In genomic region chr1:53944469-53945182, GRCh38 we compare ENCODE assay signal across 8 cellular contexts. TPM values are rescaled to one million over a fixed set of nuclear protein-coding genes. Genes with fewer than 3 reads are reported as not detected.
DNase-seq lines count a peak whose midpoint lies in the region; ATAC-seq, FAIRE-seq and TF ChIP-seq lines count a peak whose summit lies in the region.

No MANE protein-coding gene starts in this region.

- POLR2A ChIA-PET in A549 (lab: Yijun Ruan, JAX) = interaction anchor here (1.0 to 1.2 kb wide), 2 partner anchors 8 to 10 kb away, joined by 3 to 6 read pairs; no protein-coding TSS in a partner anchor

- H3K4me1 ChIP-seq in A549 = peaks cover 9% of the 10 kb centered on the region; the same call in 2 of the 3 replicates
- peaks cover 24% of the 10 kb centered on the region for H3K4me1 ChIP-seq in stomach smooth muscle (ENCODE audit: control insufficient read depth, insufficient read depth, low read length)

- no peak for TF ChIP-seq EP300 in A549 (IDR thresholded peaks at IDR 0.05)

- no peaks in the 10 kb centered on the region for H3K36me3 ChIP-seq in stomach smooth muscle (ENCODE audit: control insufficient read depth in 2 of 2, insufficient read depth in 2 of 2, low read length in 2 of 2)

- H3K36me3 Mint-ChIP-seq in activated naive CD4-positive, alpha-beta T cell treated with anti-CD3 and anti-CD28 coated beads, Interleukin-2, amount 50 U/mL, for 72 hours = peaks cover 12 to 34% of the 10 kb centered on the region in 2 donors

- CTCF ChIA-PET in A549 (lab: Yijun Ruan, JAX) = interaction anchor here (1.4 to 3.0 kb wide), 4 partner anchors 13 to 84 kb away, joined by 3 to 9 read pairs (median 4); no protein-coding TSS in a partner anchor

- peak overlapping the region; percentile 93 to 96 for H3K27ac ChIP-seq in A549
- peak overlapping the region; percentile 75 for H3K27ac ChIP-seq in stomach smooth muscle (ENCODE audit: low read length)

- H3K4me3 ChIP-seq in A549 (peak overlapping the region; percentile 72), iPS-18c (ENCODE audit: insufficient read depth, low read depth, low read length) (peak overlapping the region; percentile 96), stomach smooth muscle (ENCODE audit: low read length in 2 of 2) (peak overlapping the region; percentile 83 to 87)

- H3K9ac ChIP-seq in stomach smooth muscle (ENCODE audit: low read length in 2 of 2) = peak overlapping the region; percentile 87 to 91

- TF ChIP-seq RAD21 in A549 (conservative IDR thresholded peaks at IDR 0.05 in 1 of 2, IDR thresholded peaks at IDR 0.05 in 1 of 2) = no peak

- TF ChIP-seq POLR2A in A549 (IDR thresholded peaks at IDR 0.05; ENCODE audit: low read length) = no peak

- H3K9me3 Mint-ChIP-seq in activated naive CD4-positive, alpha-beta T cell treated with anti-CD3 and anti-CD28 coated beads, Interleukin-2, amount 50 U/mL, for 72 hours = peaks cover 0 to 4% of the 10 kb centered on the region in 2 donors

- peak overlapping the region; percentile 72 for H3K4me2 ChIP-seq in A549

- peak overlapping the region; percentile 89 to 95 for H3K27ac Mint-ChIP-seq in activated naive CD4-positive, alpha-beta T cell treated with anti-CD3 and anti-CD28 coated beads, Interleukin-2, amount 50 U/mL, for 72 hours

- ATAC-seq in A549 = peak in 1 of 2 experiments; percentile 2; a peak in 3 of 6 replicates
- no peak for ATAC-seq in activated naive CD4-positive, alpha-beta T cell treated with anti-CD3 and anti-CD28 coated beads, Interleukin-2, amount 50 U/mL, for 72 hours
- ATAC-seq in GM18519 (IDR thresholded peaks at IDR 0.05; ENCODE audit: low FRiP score, unreplicated experiment) = no peak
- no peak for ATAC-seq in GM21447 (IDR thresholded peaks at IDR 0.05; ENCODE audit: unreplicated experiment)

- DNase-seq in A549 (ENCODE audit: low read depth in 1 of 2, low spot score in 1 of 2) (no peak), GM18507 (ENCODE audit: extremely low spot score, insufficient read length, low read depth) (no peak), urothelium cell line (ENCODE audit: low spot score) (no peak)
- no peak for DNase-seq in activated naive CD4-positive, alpha-beta T cell treated with anti-CD3 and anti-CD28 coated beads, Interleukin-2, amount 50 U/mL, for 72 hours (ENCODE audit: low spot score in 2 of 2)

- FAIRE-seq in A549 (lab: Jason Lieb, UNC) (no peak), GM18507 (lab: Jason Lieb, UNC) (peak; percentile 33), urothelium cell line (lab: Jason Lieb, UNC) (no peak)

- TF ChIP-seq CTCF in A549 (IDR thresholded peaks at IDR 0.05) = no peak

- H3K27me3 ChIP-seq in stomach smooth muscle (ENCODE audit: control insufficient read depth in 1 of 2, insufficient read depth in 2 of 2, low read length in 2 of 2) = no peaks in the 10 kb centered on the region

- H3K9me3 ChIP-seq in A549 (no peaks in the 10 kb centered on the region), iPS-18c (ENCODE audit: control insufficient read depth, insufficient read depth, low read length) (no peaks in the 10 kb centered on the region), stomach smooth muscle (ENCODE audit: control insufficient read depth in 2 of 2, low read length in 2 of 2) (no peaks in the 10 kb centered on the region)

- WGBS in A549 (ENCODE audit: missing lambda C conversion rate) = 75% methylated on average over 20 of the region's 20 CpGs

TF ChIP-seq in A549, 52 proteins besides CTCF, POLR2A, EP300 and RAD21:
- TF ChIP-seq CBX2 (IDR thresholded peaks at IDR 0.05; ENCODE audit: borderline replicate concordance, low read depth) (no peak), HOXB13 (CRISPR knock-in tag; IDR thresholded peaks at IDR 0.05; ENCODE audit: low read depth) (no peak), PBX3 (IDR thresholded peaks at IDR 0.05) (no peak)
- TF ChIP-seq, protein P1, sequence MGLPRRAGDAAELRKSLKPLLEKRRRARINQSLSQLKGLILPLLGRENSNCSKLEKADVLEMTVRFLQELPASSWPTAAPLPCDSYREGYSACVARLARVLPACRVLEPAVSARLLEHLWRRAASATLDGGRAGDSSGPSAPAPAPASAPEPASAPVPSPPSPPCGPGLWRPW (IDR thresholded peaks at IDR 0.05) = no peak
TF ChIP-seq in A549: peak in this region for 0.

RNA-seq across cellular contexts. Expression of gene IFT25, which starts 0.9 kb away (rescaled TPM):
- 37.0 and 49.4 TPM in 2 replicates for polyA plus RNA-seq in A549 (2011; rRNA removed)
- 17.0 and 20.0 TPM in 2 replicates for polyA plus RNA-seq in A549 (2012; cell fraction: cytosol; rRNA removed)
- 4.9 and 7.7 TPM in 2 replicates for polyA plus RNA-seq in A549 (2012; cell fraction: nucleus; rRNA removed)
- polyA plus RNA-seq in A549 (2017; fragmentation: RNase III; extraction: RNeasy Plus Mini Kit Qiagen cat#74134 plus additional on column Dnase treatment) = 39.0 to 41.4 TPM (median 41.3 TPM) in 3 replicates
- 2.5 and 2.8 TPM in 2 replicates for polyA minus RNA-seq in A549 (2011; rRNA and poly(A)+ RNA removed)
- total RNA-seq in activated naive CD4-positive, alpha-beta T cell treated with anti-CD3 and anti-CD28 coated beads, Interleukin-2, amount 50 U/mL, for 72 hours = 10 to 100 TPM; 61.3 to 73.0 TPM

RNA-seq across cellular contexts. Expression of gene LRRC42, which starts 1.5 kb away (rescaled TPM):
- polyA plus RNA-seq in A549 (2011; rRNA removed) (35.1 TPM in 2 replicates), A549 (2017; fragmentation: RNase III; extraction: RNeasy Plus Mini Kit Qiagen cat#74134 plus additional on column Dnase treatment) (27.6 to 31.5 TPM (median 29.7 TPM) in 3 replicates)
- polyA plus RNA-seq in A549 (2012; cell fraction: cytosol; rRNA removed) = 19.0 and 21.7 TPM in 2 replicates
- 12.8 and 13.7 TPM in 2 replicates for polyA plus RNA-seq in A549 (2012; cell fraction: nucleus; rRNA removed)
- 18.7 and 21.6 TPM in 2 replicates for polyA minus RNA-seq in A549 (2011; rRNA and poly(A)+ RNA removed)
- 10 to 100 TPM; 31.6 to 35.8 TPM for total RNA-seq in activated naive CD4-positive, alpha-beta T cell treated with anti-CD3 and anti-CD28 coated beads, Interleukin-2, amount 50 U/mL, for 72 hours

RNA-seq across cellular contexts. Expression of gene DIO1, which starts 50.6 kb away (rescaled TPM):
- 0.13 TPM in 1 of 2 replicates, not detected in the other for polyA plus RNA-seq in A549 (2011; rRNA removed)
- polyA plus RNA-seq in A549 (2012; cell fraction: cytosol; rRNA removed) = not detected in 2 replicates
- polyA plus RNA-seq in A549 (2012; cell fraction: nucleus; rRNA removed) = not detected in 2 replicates
- polyA plus RNA-seq in A549 (2017; fragmentation: RNase III; extraction: RNeasy Plus Mini Kit Qiagen cat#74134 plus additional on column Dnase treatment) = not detected in 3 replicates
- polyA minus RNA-seq in A549 (2011; rRNA and poly(A)+ RNA removed) = not detected in 2 replicates
- total RNA-seq in activated naive CD4-positive, alpha-beta T cell treated with anti-CD3 and anti-CD28 coated beads, Interleukin-2, amount 50 U/mL, for 72 hours = not detected

RNA-seq across cellular contexts. Expression of gene YIPF1, which starts 55.0 kb away (rescaled TPM):
- polyA plus RNA-seq in A549 (2011; rRNA removed) (30.1 and 34.6 TPM in 2 replicates), A549 (2017; fragmentation: RNase III; extraction: RNeasy Plus Mini Kit Qiagen cat#74134 plus additional on column Dnase treatment) (12.7 to 15.4 TPM (median 15.4 TPM) in 3 replicates)
- 9.2 and 11.3 TPM in 2 replicates for polyA plus RNA-seq in A549 (2012; cell fraction: cytosol; rRNA removed)
- polyA plus RNA-seq in A549 (2012; cell fraction: nucleus; rRNA removed) = 6.6 and 9.2 TPM in 2 replicates
- 14.3 and 16.6 TPM in 2 replicates for polyA minus RNA-seq in A549 (2011; rRNA and poly(A)+ RNA removed)
- 10 to 100 TPM; 18.1 to 21.8 TPM for total RNA-seq in activated naive CD4-positive, alpha-beta T cell treated with anti-CD3 and anti-CD28 coated beads, Interleukin-2, amount 50 U/mL, for 72 hours
